ENCODE assay signal across 8 cellular contexts in genomic region chr15:41416162-41416741, GRCh38.
DNase-seq lines count a peak whose midpoint lies in the region; ATAC-seq and TF ChIP-seq lines count a peak whose summit lies in the region.

No MANE protein-coding gene starts in this region.

- H3K27ac ChIP-seq in HL-60 (replicated peaks) (peak overlapping the region; percentile 66), brain microvascular endothelial cell (peak overlapping the region; percentile 37)

- no peaks in the 10 kb centered on the region for H3K36me3 Mint-ChIP-seq in memory B cell

- H3K4me3 ChIP-seq in HL-60 (replicated peaks; ENCODE audit: insufficient read depth, low read length), result peak overlapping the region; percentile 96
- H3K4me3 ChIP-seq in brain microvascular endothelial cell (ENCODE audit: low read depth, low read length), result peak overlapping the region; percentile 87

- H3K9me3 Mint-ChIP-seq in memory B cell, result no peaks in the 10 kb centered on the region

- no peak for TF ChIP-seq POLR2A in erythroblast (IDR thresholded peaks at IDR 0.05; ENCODE audit: low read length)

- ATAC-seq in GM19023 (IDR thresholded peaks at IDR 0.05; ENCODE audit: unreplicated experiment) (peak; percentile 6), memory B cell (ENCODE audit: low read depth) (peak; percentile 2)

- DNase-seq in HL-60 (ENCODE audit: low read depth in 1 of 2, low spot score in 1 of 2) (no peak), brain microvascular endothelial cell (no peak), memory B cell (ENCODE audit: low spot score in 2 of 2) (no peak), activated gamma-delta T cell treated with Interleukin-2 at 50 U/mL for 16 hours (no peak), NCI-H2171 treated with DMSO at 0.1 percent for 48 hours (lab: John Stamatoyannopoulos, UW) (no peak), erythroblast (lab: John Stamatoyannopoulos, UW) (no peak), SHP77 treated with DMSO at 0.1 percent for 48 hours (lab: John Stamatoyannopoulos, UW) (no peak)

- H3K27me3 ChIP-seq in HL-60 (ENCODE audit: insufficient read depth, poor library complexity, severe bottlenecking) (no peaks in the 10 kb centered on the region), brain microvascular endothelial cell (replicated peaks) (no peaks in the 10 kb centered on the region)

- in situ Hi-C loops in brain microvascular endothelial cell (cut with HindIII; ENCODE audit: low pct_ligation_motif_present, low sequenced_read_pairs), result no loop called here

- peaks cover 29% of the 10 kb centered on the region for H3K4me1 Mint-ChIP-seq in memory B cell

- TF ChIP-seq CTCF in HL-60 (IDR thresholded peaks at IDR 0.05; ENCODE audit: insufficient read depth, low read length) (no peak), brain microvascular endothelial cell (IDR thresholded peaks at IDR 0.05; ENCODE audit: low read depth, low read length, missing control alignments) (no peak)

- H3K36me3 ChIP-seq in brain microvascular endothelial cell (replicated peaks), result no peaks in the 10 kb centered on the region

- peak overlapping the region; percentile 89 for H3K4me3 Mint-ChIP-seq in memory B cell

- peak overlapping the region; percentile 89 for H3K27ac Mint-ChIP-seq in memory B cell

- no peaks in the 10 kb centered on the region for H3K27me3 Mint-ChIP-seq in memory B cell
